In genomic region chrY:17166881-17167280, GRCh38 we compare ENCODE assay signal across 23 cellular contexts.
"Had no signal": no experiment of that assay in that cellular context is flagged by ENCODE, and none has a peak within 500 bp of the region (broad histone marks: within the 10 kb centered on the region; RNA-seq: fewer than 3 reads in every experiment).

No MANE protein-coding gene starts in this region.

- H3K4me3 ChIP-seq: SJCRH30 had no signal

- DNase-seq: activated CD4-positive, alpha-beta memory T cell treated with anti-CD3 and anti-CD28 coated beads for 36 hours; activated CD4-positive, alpha-beta T cell treated with anti-CD3 and anti-CD28 coated beads, Interleukin-2, amount 10 ng/mL, durations not matched to agents 7 days and 5 days; activated CD4-positive, CD25-positive, alpha-beta regulatory T cell; activated CD8-positive, alpha-beta memory T cell treated with anti-CD3 and anti-CD28 coated beads for 24 hours; activated effector memory CD4-positive, alpha-beta T cell treated with anti-CD3 and anti-CD28 coated beads, Interleukin-2, amount 50 U/mL, for 16 hours; activated naive CD4-positive, alpha-beta T cell treated with anti-CD3 and anti-CD28 coated beads for 36 hours; activated naive CD8-positive, alpha-beta T cell treated with anti-CD3 and anti-CD28 coated beads for 36 hours; activated T-cell treated with anti-CD3 and anti-CD28 coated beads, Interleukin-2, amount 50 U/mL, for 4 hours; anterior cingulate cortex; caudate nucleus; KG1; NCI-H1048; NCI-H146; NCI-H187 treated with DMSO at 0.1 percent for 48 hours; NCI-H2081 treated with DMSO at 0.1 percent for 48 hours; NCI-H526; NCI-H774; Right ventricle myocardium superior; RPMI8226; SJCRH30; SK-N-SH; T-helper 1 cell had no signal

- H3K9ac ChIP-seq: SK-N-SH had no signal

- H3K4me2 ChIP-seq: SK-N-SH had no signal

- H3K36me3 ChIP-seq: SJCRH30 had no signal

- H3K27ac ChIP-seq: SJCRH30, VCaP had no signal

- ATAC-seq: activated T-cell treated with anti-CD3 and anti-CD28 coated beads, Interleukin-2, amount 50 U/mL, for 4 hours had no signal

- H3K9me3 ChIP-seq: SJCRH30, SK-N-SH had no signal

- H3K27me3 ChIP-seq: SJCRH30 had no signal

- H3K4me1 ChIP-seq: SJCRH30 had no signal
